In the genomic region with DNA sequence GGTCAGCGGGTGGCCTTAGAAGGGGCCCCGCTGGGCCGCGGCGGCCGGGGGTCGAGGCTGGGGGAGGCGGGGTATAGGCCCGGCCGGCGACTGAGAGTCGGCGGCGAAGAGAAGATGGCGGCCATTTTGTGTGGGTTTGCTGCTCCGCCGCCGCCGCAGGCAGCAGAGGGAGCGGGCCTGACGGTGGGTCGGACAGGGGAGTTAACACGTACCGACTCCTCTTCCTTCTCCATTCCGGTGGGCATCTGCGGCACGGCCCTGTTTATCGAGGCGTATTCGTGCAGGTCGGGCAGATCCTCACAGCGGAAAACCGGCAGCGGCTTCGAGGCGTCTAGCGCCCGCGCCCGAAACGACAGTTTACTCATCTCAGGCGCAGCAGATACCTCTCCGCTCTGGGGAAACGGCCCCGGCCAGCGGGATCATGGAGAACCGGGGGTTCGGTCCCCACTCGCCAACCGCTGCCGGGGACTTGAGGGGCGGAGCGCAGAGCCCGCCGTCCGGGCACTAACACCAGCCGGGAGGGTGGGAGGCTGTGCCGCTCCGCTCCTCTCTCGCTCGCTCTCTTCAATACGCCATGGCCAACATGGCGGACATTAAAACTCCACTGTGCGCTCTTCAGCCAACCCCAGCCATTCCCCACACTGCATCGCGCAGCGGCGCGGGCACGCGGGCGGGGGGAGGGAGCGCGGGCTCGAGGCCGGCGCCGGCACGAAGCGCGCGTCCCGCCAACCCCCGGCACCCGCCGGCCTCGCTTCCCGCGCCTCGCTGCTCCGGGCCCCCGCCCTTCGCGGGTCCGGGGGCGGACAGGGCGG, we compare ENCODE assay signal across 8 cellular contexts. TPM values are rescaled to one million over a fixed set of nuclear protein-coding genes. Genes with fewer than 3 reads are reported as not detected.
A peak's percentile ranks its signal among the peaks of the same experiment; 100 is the strongest.
DNase-seq lines count a peak whose midpoint lies in the region; ATAC-seq and TF ChIP-seq lines count a peak whose summit lies in the region.

Gene EPC1, minus strand, starts transcription at position 608 of the 812 bp plus-strand sequence. Its CDS starts 243 bp downstream, at position 365.

- H3K4me1 ChIP-seq in liver (ENCODE audit: control insufficient read depth in 4 of 4, insufficient read depth in 4 of 4, low read length in 3 of 4): peaks cover 2 to 42% (median 18%) of the 10 kb centered on the region in 4 donors

- TF ChIP-seq RAD21 in liver (IDR thresholded peaks at IDR 0.05): no peak

- H3K36me3 ChIP-seq in liver (ENCODE audit: control insufficient read depth in 4 of 4, insufficient read depth in 3 of 4, low read depth in 1 of 4, low read length in 3 of 4): peaks cover 0 to 2% (median 0%) of the 10 kb centered on the region in 4 donors

- DNase-seq in AML-193 (lab: John Stamatoyannopoulos, UW): peak; percentile 68 to 69
- DNase-seq in NCI-H460 (ENCODE audit: extremely low read depth, low read depth): peak; percentile 82
- DNase-seq in activated CD4-positive, alpha-beta T cell treated with anti-CD3 and anti-CD28 coated beads, Interleukin-2, amount 50 U/mL, for 24 hours (ENCODE audit: low read depth in 1 of 2, low spot score in 1 of 2): peak; percentile 73 to 79
- peak; percentile 92 for DNase-seq in dermis blood vessel endothelial cell
- DNase-seq in stimulated activated CD4-positive, alpha-beta T cell treated with anti-CD3 and anti-CD28 coated beads, Interleukin-4, amount 100 ng/mL, for 24 hours: peak; percentile 87

- no peaks in the 10 kb centered on the region for H3K9me3 ChIP-seq in liver (ENCODE audit: control insufficient read depth in 4 of 4, low read length in 3 of 4)

- H3K9ac ChIP-seq in liver (ENCODE audit: low read depth in 1 of 2, low read length in 2 of 2): peak within 1 kb of the TSS; percentile 83 to 94

- H3K27me3 ChIP-seq in liver (ENCODE audit: control insufficient read depth in 4 of 4, insufficient read depth in 4 of 4, low read length in 3 of 4): no peaks in the 10 kb centered on the region

- peak; percentile 71 for ATAC-seq in GM18909 (IDR thresholded peaks at IDR 0.05; ENCODE audit: poor library complexity, unreplicated experiment)
- peak; percentile 62 for ATAC-seq in HG03159 (IDR thresholded peaks at IDR 0.05; ENCODE audit: unreplicated experiment)

- peak within 1 kb of the TSS; percentile 71 to 80 (median 78) for H3K4me3 ChIP-seq in liver (ENCODE audit: low read depth in 1 of 3, low read length in 3 of 3)

- under 1% methylated on average over 97 of the region's 97 CpGs for WGBS in liver

- H3K27ac ChIP-seq in liver (ENCODE audit: low read depth in 1 of 2, low read length in 2 of 2): peak within 1 kb of the TSS; percentile 99 to 100

- no peak for TF ChIP-seq CTCF in liver (IDR thresholded peaks at IDR 0.05; ENCODE audit: low read depth, low read length, missing input control)

TF ChIP-seq in liver, 16 proteins besides CTCF, POLR2A, EP300 and RAD21:
- TF ChIP-seq JUND (IDR thresholded peaks at IDR 0.05) (no peak), TAF1 (conservative IDR thresholded peaks at IDR 0.05) (peak; percentile 90), HNF4A (conservative IDR thresholded peaks at IDR 0.05) (no peak), YY1 (IDR thresholded peaks at IDR 0.05) (peak; percentile 98), EGR1 (IDR thresholded peaks at IDR 0.05; ENCODE audit: low read depth in 2 of 2) (peak in 1 of 2 donors; percentile 63), SP1 (IDR thresholded peaks at IDR 0.05) (no peak), GABPA (IDR thresholded peaks at IDR 0.05 in 1 of 2, conservative IDR thresholded peaks at IDR 0.05 in 1 of 2) (no peak), ATF3 (IDR thresholded peaks at IDR 0.05) (no peak), MAX (IDR thresholded peaks at IDR 0.05) (no peak)
- TF ChIP-seq, protein P1, sequence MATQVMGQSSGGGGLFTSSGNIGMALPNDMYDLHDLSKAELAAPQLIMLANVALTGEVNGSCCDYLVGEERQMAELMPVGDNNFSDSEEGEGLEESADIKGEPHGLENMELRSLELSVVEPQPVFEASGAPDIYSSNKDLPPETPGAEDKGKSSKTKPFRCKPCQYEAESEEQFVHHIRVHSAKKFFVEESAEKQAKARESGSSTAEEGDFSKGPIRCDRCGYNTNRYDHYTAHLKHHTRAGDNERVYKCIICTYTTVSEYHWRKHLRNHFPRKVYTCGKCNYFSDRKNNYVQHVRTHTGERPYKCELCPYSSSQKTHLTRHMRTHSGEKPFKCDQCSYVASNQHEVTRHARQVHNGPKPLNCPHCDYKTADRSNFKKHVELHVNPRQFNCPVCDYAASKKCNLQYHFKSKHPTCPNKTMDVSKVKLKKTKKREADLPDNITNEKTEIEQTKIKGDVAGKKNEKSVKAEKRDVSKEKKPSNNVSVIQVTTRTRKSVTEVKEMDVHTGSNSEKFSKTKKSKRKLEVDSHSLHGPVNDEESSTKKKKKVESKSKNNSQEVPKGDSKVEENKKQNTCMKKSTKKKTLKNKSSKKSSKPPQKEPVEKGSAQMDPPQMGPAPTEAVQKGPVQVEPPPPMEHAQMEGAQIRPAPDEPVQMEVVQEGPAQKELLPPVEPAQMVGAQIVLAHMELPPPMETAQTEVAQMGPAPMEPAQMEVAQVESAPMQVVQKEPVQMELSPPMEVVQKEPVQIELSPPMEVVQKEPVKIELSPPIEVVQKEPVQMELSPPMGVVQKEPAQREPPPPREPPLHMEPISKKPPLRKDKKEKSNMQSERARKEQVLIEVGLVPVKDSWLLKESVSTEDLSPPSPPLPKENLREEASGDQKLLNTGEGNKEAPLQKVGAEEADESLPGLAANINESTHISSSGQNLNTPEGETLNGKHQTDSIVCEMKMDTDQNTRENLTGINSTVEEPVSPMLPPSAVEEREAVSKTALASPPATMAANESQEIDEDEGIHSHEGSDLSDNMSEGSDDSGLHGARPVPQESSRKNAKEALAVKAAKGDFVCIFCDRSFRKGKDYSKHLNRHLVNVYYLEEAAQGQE (IDR thresholded peaks at IDR 0.05): peak; percentile 88
- TF ChIP-seq, protein P2, sequence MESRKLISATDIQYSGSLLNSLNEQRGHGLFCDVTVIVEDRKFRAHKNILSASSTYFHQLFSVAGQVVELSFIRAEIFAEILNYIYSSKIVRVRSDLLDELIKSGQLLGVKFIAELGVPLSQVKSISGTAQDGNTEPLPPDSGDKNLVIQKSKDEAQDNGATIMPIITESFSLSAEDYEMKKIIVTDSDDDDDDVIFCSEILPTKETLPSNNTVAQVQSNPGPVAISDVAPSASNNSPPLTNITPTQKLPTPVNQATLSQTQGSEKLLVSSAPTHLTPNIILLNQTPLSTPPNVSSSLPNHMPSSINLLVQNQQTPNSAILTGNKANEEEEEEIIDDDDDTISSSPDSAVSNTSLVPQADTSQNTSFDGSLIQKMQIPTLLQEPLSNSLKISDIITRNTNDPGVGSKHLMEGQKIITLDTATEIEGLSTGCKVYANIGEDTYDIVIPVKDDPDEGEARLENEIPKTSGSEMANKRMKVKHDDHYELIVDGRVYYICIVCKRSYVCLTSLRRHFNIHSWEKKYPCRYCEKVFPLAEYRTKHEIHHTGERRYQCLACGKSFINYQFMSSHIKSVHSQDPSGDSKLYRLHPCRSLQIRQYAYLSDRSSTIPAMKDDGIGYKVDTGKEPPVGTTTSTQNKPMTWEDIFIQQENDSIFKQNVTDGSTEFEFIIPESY (IDR thresholded peaks at IDR 0.05): no peak

RNA-seq across cellular contexts. Expression of gene EPC1, which starts in this region (rescaled TPM):
- total RNA-seq in NCI-H460 (2014; rRNA removed; shearing (Covaris generic)): 14.0 and 14.4 TPM in 2 replicates
- 15.1 and 47.6 TPM in 2 replicates for polyA plus RNA-seq in NCI-H460 (2014; cell fraction: nucleus; rRNA removed)
- total RNA-seq in dermis blood vessel endothelial cell: 24.3 and 24.8 TPM in 2 replicates
- 10 to 100 TPM; 25.9 to 30.9 TPM for total RNA-seq in liver
- 1 to 10 TPM; 5.6 to 6.2 TPM for polyA plus RNA-seq in liver

Comparison
In these comparisons a context has a peak if more than half of its experiments do, and no peak if none do; other contexts are left out.
1. Peak in every context shown above with its lines: DNase-seq, ATAC-seq, H3K4me3 ChIP-seq and H3K27ac ChIP-seq.